10 cellular contexts compared by ENCODE assay signal in genomic region chr21:17427831-17428483, GRCh38.
A peak's percentile ranks its signal among the peaks of the same experiment; 100 is the strongest.
DNase-seq lines count a peak whose midpoint lies in the region; ATAC-seq and TF ChIP-seq lines count a peak whose summit lies in the region.
"Had no signal": no experiment of that assay in that cellular context is flagged by ENCODE, and none has a peak within 500 bp of the region (broad histone marks: within the 10 kb centered on the region; RNA-seq: fewer than 3 reads in every experiment).

No MANE protein-coding gene starts in this region.

- no peaks in the 10 kb centered on the region for H3K27me3 ChIP-seq in adrenal gland
- H3K27me3 ChIP-seq in sigmoid colon, result no peaks in the 10 kb centered on the region
- H3K27me3 ChIP-seq: neutrophil had no signal

- H3K9me3 ChIP-seq in adrenal gland (replicated peaks in 1 of 3) (no peaks in the 10 kb centered on the region), sigmoid colon (no peaks in the 10 kb centered on the region)
- H3K9me3 ChIP-seq: neutrophil had no signal

- intact Hi-C loops in adrenal gland (cut with DNase I), result no loop called here
- intact Hi-C loops in sigmoid colon (cut with DNase I), result no loop called here

- DNase-seq in adrenal gland (no peak), sigmoid colon (no peak), NCI-H1436 treated with DMSO at 0.1 percent for 48 hours (lab: John Stamatoyannopoulos, UW) (no peak), T1000 (lab: John Stamatoyannopoulos, UW) (no peak)
- DNase-seq: H9, left colon had no signal

- H3K36me3 ChIP-seq in adrenal gland (replicated peaks in 1 of 2) (no peaks in the 10 kb centered on the region), sigmoid colon (no peaks in the 10 kb centered on the region)
- H3K36me3 ChIP-seq: neutrophil had no signal

- ATAC-seq in GM19025 (IDR thresholded peaks at IDR 0.05; ENCODE audit: low read depth, unreplicated experiment), result peak; percentile 88
- peak; percentile 95 for ATAC-seq in HG02610 (IDR thresholded peaks at IDR 0.05; ENCODE audit: unreplicated experiment)
- ATAC-seq in HG03432 (IDR thresholded peaks at IDR 0.05; ENCODE audit: unreplicated experiment), result peak; percentile 95
- ATAC-seq: left colon had no signal

- H3K4me1 ChIP-seq in adrenal gland (replicated peaks in 1 of 2), result no peaks in the 10 kb centered on the region
- no peaks in the 10 kb centered on the region for H3K4me1 ChIP-seq in sigmoid colon

- TF ChIP-seq CTCF in adrenal gland (IDR thresholded peaks at IDR 0.05) (no peak), sigmoid colon (IDR thresholded peaks at IDR 0.05) (no peak)

- TF ChIP-seq POLR2A in adrenal gland (IDR thresholded peaks at IDR 0.05), result no peak
- TF ChIP-seq POLR2A in sigmoid colon (IDR thresholded peaks at IDR 0.05), result no peak

- 79 to 85% (median 82%) methylated on average over 10 of the region's 10 CpGs for WGBS in adrenal gland, 4 donors
- 71 to 76% methylated on average over 10 of the region's 10 CpGs for WGBS in sigmoid colon, 2 donors

- no peak overlapping the region for H3K27ac ChIP-seq in adrenal gland
- H3K27ac ChIP-seq in sigmoid colon, result no peak overlapping the region
- H3K27ac ChIP-seq: neutrophil had no signal

- no peak for TF ChIP-seq EP300 in sigmoid colon (IDR thresholded peaks at IDR 0.05)

- H3K4me3 ChIP-seq in adrenal gland (no peak overlapping the region), sigmoid colon (no peak overlapping the region)
